In genomic region chr7:116316838-116317612, GRCh38 we compare ENCODE assay signal across 8 cellular contexts.
DNase-seq lines count a peak whose midpoint lies in the region; ATAC-seq, FAIRE-seq and TF ChIP-seq lines count a peak whose summit lies in the region.

No MANE protein-coding gene starts in this region.

- peaks cover 2% of the 10 kb centered on the region for H3K27me3 Mint-ChIP-seq in activated T-helper 1 cell treated with anti-CD3 and anti-CD28 coated beads, Interleukin-12 subunit alpha, Interleukin-12 subunit beta, Interleukin-2, Interleukin-4 antibody, amounts not matched to agents 30 ng/mL and 10 ng/mL and 1 ng/mL, durations not matched to agents 14 hours and 24 hours and 36 hours (ENCODE audit: insufficient read depth)

- H3K27ac Mint-ChIP-seq in activated T-helper 1 cell treated with anti-CD3 and anti-CD28 coated beads, Interleukin-12 subunit alpha, Interleukin-12 subunit beta, Interleukin-2, Interleukin-4 antibody, amounts not matched to agents 30 ng/mL and 10 ng/mL and 1 ng/mL, durations not matched to agents 14 hours and 24 hours and 36 hours: peak overlapping the region; percentile 52

- H3K4me3 ChIP-seq in smooth muscle cell: no peak overlapping the region

- FAIRE-seq in GM19239 (lab: Jason Lieb, UNC): peak; percentile 87

- no peak overlapping the region for H2AFZ ChIP-seq in smooth muscle cell (ENCODE audit: low read depth)

- peaks cover 7% of the 10 kb centered on the region for H3K4me1 Mint-ChIP-seq in activated T-helper 1 cell treated with anti-CD3 and anti-CD28 coated beads, Interleukin-12 subunit alpha, Interleukin-12 subunit beta, Interleukin-2, Interleukin-4 antibody, amounts not matched to agents 30 ng/mL and 10 ng/mL and 1 ng/mL, durations not matched to agents 14 hours and 24 hours and 36 hours (ENCODE audit: low read depth)

- no peaks in the 10 kb centered on the region for H3K79me2 ChIP-seq in smooth muscle cell (ENCODE audit: low read depth)

- intact Hi-C loops in activated T-helper 1 cell treated with anti-CD3 and anti-CD28 coated beads, Interleukin-12 subunit alpha, Interleukin-12 subunit beta, Interleukin-2, Interleukin-4 antibody, amounts not matched to agents 30 ng/mL and 10 ng/mL and 1 ng/mL, durations not matched to agents 14 hours and 24 hours and 36 hours (cut with micrococcal nuclease): loop anchor here (2.0 kb wide), 1 partner anchor 24 kb away; no protein-coding TSS in a partner anchor
- intact Hi-C loops in left ventricle myocardium superior (cut with micrococcal nuclease): no loop called here

- no peaks in the 10 kb centered on the region for H3K36me3 Mint-ChIP-seq in activated T-helper 1 cell treated with anti-CD3 and anti-CD28 coated beads, Interleukin-12 subunit alpha, Interleukin-12 subunit beta, Interleukin-2, Interleukin-4 antibody, amounts not matched to agents 30 ng/mL and 10 ng/mL and 1 ng/mL, durations not matched to agents 14 hours and 24 hours and 36 hours (ENCODE audit: low read depth)

- ATAC-seq in HG03139 (IDR thresholded peaks at IDR 0.05; ENCODE audit: unreplicated experiment): peak; percentile 89
- peak; percentile 91 for ATAC-seq in left ventricle myocardium superior

- peaks cover 9% of the 10 kb centered on the region for H3F3A ChIP-seq in smooth muscle cell (ENCODE audit: low read depth)

- no peak overlapping the region for H3K4me3 Mint-ChIP-seq in activated T-helper 1 cell treated with anti-CD3 and anti-CD28 coated beads, Interleukin-12 subunit alpha, Interleukin-12 subunit beta, Interleukin-2, Interleukin-4 antibody, amounts not matched to agents 30 ng/mL and 10 ng/mL and 1 ng/mL, durations not matched to agents 14 hours and 24 hours and 36 hours

- no peaks in the 10 kb centered on the region for H4K20me1 ChIP-seq in smooth muscle cell (ENCODE audit: low read depth)

- peak overlapping the region; percentile 72 for H3K4me2 ChIP-seq in smooth muscle cell

- peaks cover 16% of the 10 kb centered on the region for H3K4me1 ChIP-seq in smooth muscle cell (ENCODE audit: low read depth)

- peak overlapping the region; percentile 99 for H3K27ac ChIP-seq in smooth muscle cell (ENCODE audit: low read depth)

- H3K9ac ChIP-seq in smooth muscle cell (ENCODE audit: low read depth): peak overlapping the region; percentile 92

- H3K36me3 ChIP-seq in smooth muscle cell (ENCODE audit: low read depth): no peaks in the 10 kb centered on the region

- peak; percentile 69 for DNase-seq in AG08396 (ENCODE audit: low spot score)
- DNase-seq in GM19239 (ENCODE audit: insufficient read length, low spot score): peak; percentile 7
- DNase-seq in activated T-helper 1 cell treated with anti-CD3 and anti-CD28 coated beads, Interleukin-12 subunit alpha, Interleukin-12 subunit beta, Interleukin-2, Interleukin-4 antibody, amounts not matched to agents 30 ng/mL and 10 ng/mL and 1 ng/mL, durations not matched to agents 14 hours and 24 hours and 36 hours (ENCODE audit: low spot score): no peak
- DNase-seq in left ventricle myocardium superior: peak; percentile 44
- DNase-seq in smooth muscle cell (lab: John Stamatoyannopoulos, UW; ENCODE audit: unreplicated experiment): no peak
- DNase-seq in NCI-H2081 (lab: John Stamatoyannopoulos, UW): no peak
- no peak for DNase-seq in NOMO-1 treated with dmso at 0.1 percent for 144 hours (lab: John Stamatoyannopoulos, UW; ENCODE audit: unreplicated experiment)

- H3K27me3 ChIP-seq in smooth muscle cell (ENCODE audit: low read depth): no peaks in the 10 kb centered on the region

- H3K9me3 ChIP-seq in smooth muscle cell (replicated peaks; ENCODE audit: low read depth): no peaks in the 10 kb centered on the region

- WGBS in smooth muscle cell (ENCODE audit: low lambda C conversion rate): 16% methylated on average over 7 of the region's 7 CpGs

- TF ChIP-seq CTCF in smooth muscle cell (IDR thresholded peaks at IDR 0.05; ENCODE audit: borderline replicate concordance, insufficient read depth, poor library complexity, severe bottlenecking): no peak

- H3K9me3 Mint-ChIP-seq in activated T-helper 1 cell treated with anti-CD3 and anti-CD28 coated beads, Interleukin-12 subunit alpha, Interleukin-12 subunit beta, Interleukin-2, Interleukin-4 antibody, amounts not matched to agents 30 ng/mL and 10 ng/mL and 1 ng/mL, durations not matched to agents 14 hours and 24 hours and 36 hours: no peaks in the 10 kb centered on the region

Comparison
In these comparisons a context has a peak if more than half of its experiments do, and no peak if none do; other contexts are left out.
1. DNase-seq: peak in AG08396 (single experiment), GM19239 (single experiment) and left ventricle myocardium superior (single experiment); none in activated T-helper 1 cell treated with anti-CD3 and anti-CD28 coated beads, Interleukin-12 subunit alpha, Interleukin-12 subunit beta, Interleukin-2, Interleukin-4 antibody, amounts not matched to agents 30 ng/mL and 10 ng/mL and 1 ng/mL, durations not matched to agents 14 hours and 24 hours and 36 hours (single experiment), smooth muscle cell (single experiment), NCI-H2081 (0 of 2) and NOMO-1 treated with dmso at 0.1 percent for 144 hours (single experiment).